10 cellular contexts compared by ENCODE assay signal in genomic region chr15:70248116-70249025, GRCh38.
A peak's percentile ranks its signal among the peaks of the same experiment; 100 is the strongest.
DNase-seq lines count a peak whose midpoint lies in the region; ATAC-seq and TF ChIP-seq lines count a peak whose summit lies in the region.
"Had no signal": no experiment of that assay in that cellular context is flagged by ENCODE, and none has a peak within 500 bp of the region (broad histone marks: within the 10 kb centered on the region; RNA-seq: fewer than 3 reads in every experiment).

No MANE protein-coding gene starts in this region.

- TF ChIP-seq POLR2A in right lobe of liver (IDR thresholded peaks at IDR 0.05): no peak

- peak; percentile 17 for DNase-seq in NCI-H146 (lab: John Stamatoyannopoulos, UW)
- DNase-seq in NCI-H146 treated with DMSO at 0.1 percent for 48 hours (lab: John Stamatoyannopoulos, UW; ENCODE audit: unreplicated experiment): no peak
- peak; percentile 47 for DNase-seq in UCSD-AML1 (lab: John Stamatoyannopoulos, UW; ENCODE audit: unreplicated experiment)
- peak; percentile 73 for DNase-seq in osteoblast (ENCODE audit: insufficient read length, low spot score, missing footprints)
- no peak for DNase-seq in right lobe of liver
- DNase-seq: activated naive CD4-positive, alpha-beta T cell treated with anti-CD3 and anti-CD28 coated beads for 36 hours had no signal

- no peaks in the 10 kb centered on the region for H3K27me3 ChIP-seq in osteoblast (ENCODE audit: insufficient read depth, low read length)
- H3K27me3 ChIP-seq in right lobe of liver: no peaks in the 10 kb centered on the region

- ATAC-seq in right lobe of liver: no peak
- ATAC-seq in GM19351 (IDR thresholded peaks at IDR 0.05; ENCODE audit: unreplicated experiment): no peak
- ATAC-seq in GM19395 (IDR thresholded peaks at IDR 0.05; ENCODE audit: unreplicated experiment): no peak
- ATAC-seq: activated CD4-positive, CD25-positive, alpha-beta regulatory T cell treated with anti-CD3 and anti-CD28 coated beads, Interleukin-2, amount 50 U/mL, for 24 hours had no signal

- TF ChIP-seq CTCF in osteoblast (IDR thresholded peaks at IDR 0.05; ENCODE audit: extremely low read depth, low read depth, low read length) (no peak), right lobe of liver (IDR thresholded peaks at IDR 0.05) (no peak)

- H3K27ac ChIP-seq in KOPT-K1 (ENCODE audit: low read depth, low read length, poor library complexity, severe bottlenecking) (peak overlapping the region; percentile 55), osteoblast (ENCODE audit: low read depth, low read length) (no peak overlapping the region), right lobe of liver (no peak overlapping the region)

- H3K79me2 ChIP-seq in osteoblast (ENCODE audit: insufficient read depth, low read length): no peaks in the 10 kb centered on the region

- H2AFZ ChIP-seq in osteoblast (ENCODE audit: low read length): no peak overlapping the region

- no peaks in the 10 kb centered on the region for H4K20me1 ChIP-seq in osteoblast (ENCODE audit: insufficient read depth, low read length)

- 79% methylated on average over 4 of the region's 12 CpGs for WGBS in right lobe of liver (ENCODE audit: insufficient coverage, low coverage, low lambda C conversion rate, missing lambda C conversion rate)

- H3K9me3 ChIP-seq in KOPT-K1 (ENCODE audit: insufficient read depth, low read length, poor library complexity, severe bottlenecking) (no peaks in the 10 kb centered on the region), osteoblast (ENCODE audit: low read depth, low read length) (no peaks in the 10 kb centered on the region), right lobe of liver (no peaks in the 10 kb centered on the region)

- H3K36me3 ChIP-seq in KOPT-K1 (ENCODE audit: insufficient read depth, low read length): no peaks in the 10 kb centered on the region
- H3K36me3 ChIP-seq in osteoblast (ENCODE audit: insufficient read depth, low read length): no peaks in the 10 kb centered on the region
- H3K36me3 ChIP-seq in right lobe of liver: no peaks in the 10 kb centered on the region

- H3K4me3 ChIP-seq in osteoblast (ENCODE audit: insufficient read depth, low read length): no peak overlapping the region
- H3K4me3 ChIP-seq in right lobe of liver: no peak overlapping the region

- H3K4me2 ChIP-seq in osteoblast (ENCODE audit: insufficient read depth, low read length): no peak overlapping the region

- intact Hi-C loops in right lobe of liver (cut with DNase I): no loop called here

- H3K4me1 ChIP-seq in osteoblast (ENCODE audit: insufficient read depth, low read length): peaks cover 3% of the 10 kb centered on the region
- peaks cover 0 to 13% (median 2%) of the 10 kb centered on the region in 4 donors for H3K4me1 ChIP-seq in right lobe of liver

Comparison
In these comparisons a context has a peak if more than half of its experiments do, and no peak if none do; other contexts are left out.
1. DNase-seq: peak in NCI-H146 (single experiment), UCSD-AML1 (single experiment) and osteoblast (single experiment); none in NCI-H146 treated with DMSO at 0.1 percent for 48 hours (single experiment) and right lobe of liver (0 of 3).